Comparison of ENCODE assay signal across 8 cellular contexts in the genomic region with DNA sequence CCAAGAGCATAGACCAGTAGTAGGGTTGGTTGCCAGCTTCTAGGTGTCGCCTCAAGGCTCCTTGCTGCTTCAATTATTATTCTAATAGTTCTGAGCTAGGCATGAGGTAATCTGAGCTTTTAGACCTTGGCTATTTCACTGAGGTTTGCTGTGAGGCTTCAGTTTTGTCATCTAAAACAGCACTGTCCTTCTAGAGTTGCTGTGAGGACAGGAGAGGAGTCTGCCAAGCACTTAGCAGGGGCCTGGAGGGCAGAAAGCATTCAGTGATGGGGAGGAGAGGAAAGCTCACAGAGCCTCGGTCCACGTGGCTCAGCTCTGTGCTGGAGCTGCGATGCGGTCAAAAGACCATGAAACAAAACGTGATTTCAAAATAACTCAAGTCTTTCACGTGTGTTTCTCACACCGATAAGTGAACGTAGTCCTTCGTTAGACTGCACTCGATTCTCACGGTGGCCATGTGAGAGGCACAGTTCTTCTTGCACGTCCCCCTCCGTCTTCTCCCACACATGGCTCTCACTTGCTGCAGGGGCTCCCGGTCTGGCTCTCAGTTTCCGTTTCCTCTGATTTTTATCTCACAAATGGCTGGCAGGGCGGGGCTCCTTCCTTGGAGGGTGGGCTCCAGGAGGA.
DNase-seq lines count a peak whose midpoint lies in the region; ATAC-seq and TF ChIP-seq lines count a peak whose summit lies in the region.

No MANE protein-coding gene starts in this region.

- no peaks in the 10 kb centered on the region for H3K36me3 Mint-ChIP-seq in brain

- H3K27ac ChIP-seq in spleen, result peak overlapping the region in 7 of 8 donors; percentile 30 to 72 (median 45)

- H3K27me3 Mint-ChIP-seq in brain, result peaks cover 5% of the 10 kb centered on the region

- no peak for TF ChIP-seq POLR2A in spleen (IDR thresholded peaks at IDR 0.05)

- peaks cover 43 to 79% (median 67%) of the 10 kb centered on the region in 6 donors for H3K4me1 ChIP-seq in spleen

- H3K9me3 Mint-ChIP-seq in brain, result no peaks in the 10 kb centered on the region

- peak overlapping the region; percentile 30 to 75 (median 65) for H3K27ac Mint-ChIP-seq in brain

- DNase-seq in GDM1 (lab: John Stamatoyannopoulos, UW) (peak; percentile 49), spleen (no peak), AML-193 (lab: John Stamatoyannopoulos, UW) (no peak), DMS114 treated with DMSO at 0.1 percent for 48 hours (lab: John Stamatoyannopoulos, UW; ENCODE audit: unreplicated experiment) (no peak), anterior cingulate cortex (lab: John Stamatoyannopoulos, UW) (no peak)

- no peaks in the 10 kb centered on the region for H3K36me3 ChIP-seq in spleen

- WGBS in spleen, 5 donors, result 6 to 10% (median 7%) methylated on average over 17 of the region's 17 CpGs

- intact Hi-C loops in spleen (cut with DNase I; ENCODE audit: low total_unique reads), result loop anchor here (10.0 kb wide), 1 partner anchor 115 kb away; the partner anchor contains the start of gene B3GNT2

- H3K27me3 ChIP-seq in spleen (replicated peaks in 1 of 7), result no peaks in the 10 kb centered on the region

- H3K4me3 Mint-ChIP-seq in brain, result no peak overlapping the region

- peaks cover 43% of the 10 kb centered on the region for H3K4me1 Mint-ChIP-seq in brain

- H3K4me3 ChIP-seq in spleen, result peak overlapping the region in 4 of 8 donors; percentile 4 to 54 (median 8)

- peak; percentile 45 for ATAC-seq in GM21367 (IDR thresholded peaks at IDR 0.05; ENCODE audit: unreplicated experiment)
- peak; percentile 39 for ATAC-seq in HG03521 (IDR thresholded peaks at IDR 0.05; ENCODE audit: unreplicated experiment)

- no peaks in the 10 kb centered on the region for H3K9me3 ChIP-seq in spleen

- no peak for TF ChIP-seq CTCF in brain (conservative IDR thresholded peaks at IDR 0.05)
- TF ChIP-seq CTCF in spleen (IDR thresholded peaks at IDR 0.05 in 8 of 11, conservative IDR thresholded peaks at IDR 0.05 in 3 of 11), result no peak
